Comparison of ENCODE assay signal across 18 cellular contexts in genomic region chr5:54040773-54041172, GRCh38.
"Had no signal": no experiment of that assay in that cellular context is flagged by ENCODE, and none has a peak within 500 bp of the region (broad histone marks: within the 10 kb centered on the region; RNA-seq: fewer than 3 reads in every experiment).

No MANE protein-coding gene starts in this region.

- DNase-seq: colonic mucosa; dermis blood vessel endothelial cell; esophagus squamous epithelium; foreskin melanocyte; head of caudate nucleus; kidney; mammary epithelial cell; naive thymus-derived CD8-positive, alpha-beta T cell; ovary; stimulated activated CD4-positive, alpha-beta T cell treated with anti-CD3 and anti-CD28 coated beads, Interleukin-4, amount 100 ng/mL, for 1 hour; stimulated activated CD8-positive, alpha-beta memory T cell treated with anti-CD3 and anti-CD28 coated beads, Interleukin-4, amount 100 ng/mL, for 48 hours; stimulated activated naive CD8-positive, alpha-beta T cell treated with anti-CD3 and anti-CD28 coated beads, Interleukin-15, Interleukin-2, amounts not matched to agents 100 U/mL and 50 U/mL, for 24 hours; thyroid gland had no signal

- H3K4me3 ChIP-seq: colonic mucosa, esophagus squamous epithelium, hepatocyte, ovary, smooth muscle cell, suprapubic skin, thyroid gland had no signal

- FAIRE-seq: kidney, urothelium cell line had no signal

- H3K36me3 ChIP-seq: colonic mucosa, esophagus squamous epithelium, ovary, suprapubic skin, thyroid gland had no signal

- H3K27me3 ChIP-seq: colonic mucosa, esophagus squamous epithelium, hepatocyte, suprapubic skin, thyroid gland had no signal

- ATAC-seq: naive thymus-derived CD8-positive, alpha-beta T cell; stimulated activated effector memory CD8-positive, alpha-beta T cell treated with anti-CD3 and anti-CD28 coated beads, Interleukin-12 subunit alpha, Interleukin-12 subunit beta, amount 100 ng/mL, for 72 hours; stimulated activated naive CD8-positive, alpha-beta T cell treated with anti-CD3 and anti-CD28 coated beads, Interleukin-15, Interleukin-2, amounts not matched to agents 100 U/mL and 50 U/mL, for 24 hours had no signal

- H3K27ac ChIP-seq: colonic mucosa, esophagus squamous epithelium, hepatocyte, ovary, suprapubic skin, thyroid gland had no signal

- H3K9me3 ChIP-seq: colonic mucosa, esophagus squamous epithelium, ovary, suprapubic skin, thyroid gland had no signal

- H3K4me1 ChIP-seq: colonic mucosa, suprapubic skin, thyroid gland had no signal
